2 cellular contexts compared by ENCODE assay signal in the genomic region with DNA sequence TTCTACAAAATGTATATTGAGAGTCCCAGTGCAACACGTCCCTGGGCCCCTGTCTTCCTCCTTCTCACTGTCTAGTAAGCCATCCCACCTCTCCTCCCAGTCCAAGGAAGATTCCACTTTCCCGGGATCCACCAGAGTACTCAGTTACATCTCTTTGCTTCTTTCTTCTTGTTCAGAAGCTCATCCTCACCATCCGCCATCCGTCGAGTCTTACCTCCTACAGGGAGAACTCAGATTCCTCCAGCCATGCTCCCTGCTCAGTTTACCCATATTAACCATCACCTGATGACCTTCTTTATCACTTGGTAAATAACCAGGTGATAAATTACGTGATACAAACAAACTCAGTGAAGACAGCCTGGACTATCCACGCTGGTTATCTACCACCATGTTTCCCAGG.
A peak's percentile ranks its signal among the peaks of the same experiment; 100 is the strongest.
TF ChIP-seq lines count a peak whose summit lies in the region.

No MANE protein-coding gene starts in this region.

TF ChIP-seq in HEK293, 187 proteins besides CTCF, POLR2A, EP300 and RAD21:
- TF ChIP-seq ZFHX2 (tag by site-specific recombination; conservative IDR thresholded peaks at IDR 0.05) (no peak), ZBTB17 (tag by site-specific recombination; IDR thresholded peaks at IDR 0.05) (0 out of 2 replicates have a peak, but pooled peaks have one; percentile 15)
- TF ChIP-seq, protein P1, sequence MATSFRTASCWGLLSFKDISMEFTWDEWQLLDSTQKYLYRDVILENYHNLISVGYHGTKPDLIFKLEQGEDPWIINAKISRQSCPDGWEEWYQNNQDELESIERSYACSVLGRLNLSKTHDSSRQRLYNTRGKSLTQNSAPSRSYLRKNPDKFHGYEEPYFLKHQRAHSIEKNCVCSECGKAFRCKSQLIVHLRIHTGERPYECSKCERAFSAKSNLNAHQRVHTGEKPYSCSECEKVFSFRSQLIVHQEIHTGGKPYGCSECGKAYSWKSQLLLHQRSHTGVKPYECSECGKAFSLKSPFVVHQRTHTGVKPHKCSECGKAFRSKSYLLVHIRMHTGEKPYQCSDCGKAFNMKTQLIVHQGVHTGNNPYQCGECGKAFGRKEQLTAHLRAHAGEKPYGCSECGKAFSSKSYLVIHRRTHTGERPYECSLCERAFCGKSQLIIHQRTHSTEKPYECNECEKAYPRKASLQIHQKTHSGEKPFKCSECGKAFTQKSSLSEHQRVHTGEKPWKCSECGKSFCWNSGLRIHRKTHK (tag by site-specific recombination; IDR thresholded peaks at IDR 0.05) = no peak
- TF ChIP-seq, protein P2, sequence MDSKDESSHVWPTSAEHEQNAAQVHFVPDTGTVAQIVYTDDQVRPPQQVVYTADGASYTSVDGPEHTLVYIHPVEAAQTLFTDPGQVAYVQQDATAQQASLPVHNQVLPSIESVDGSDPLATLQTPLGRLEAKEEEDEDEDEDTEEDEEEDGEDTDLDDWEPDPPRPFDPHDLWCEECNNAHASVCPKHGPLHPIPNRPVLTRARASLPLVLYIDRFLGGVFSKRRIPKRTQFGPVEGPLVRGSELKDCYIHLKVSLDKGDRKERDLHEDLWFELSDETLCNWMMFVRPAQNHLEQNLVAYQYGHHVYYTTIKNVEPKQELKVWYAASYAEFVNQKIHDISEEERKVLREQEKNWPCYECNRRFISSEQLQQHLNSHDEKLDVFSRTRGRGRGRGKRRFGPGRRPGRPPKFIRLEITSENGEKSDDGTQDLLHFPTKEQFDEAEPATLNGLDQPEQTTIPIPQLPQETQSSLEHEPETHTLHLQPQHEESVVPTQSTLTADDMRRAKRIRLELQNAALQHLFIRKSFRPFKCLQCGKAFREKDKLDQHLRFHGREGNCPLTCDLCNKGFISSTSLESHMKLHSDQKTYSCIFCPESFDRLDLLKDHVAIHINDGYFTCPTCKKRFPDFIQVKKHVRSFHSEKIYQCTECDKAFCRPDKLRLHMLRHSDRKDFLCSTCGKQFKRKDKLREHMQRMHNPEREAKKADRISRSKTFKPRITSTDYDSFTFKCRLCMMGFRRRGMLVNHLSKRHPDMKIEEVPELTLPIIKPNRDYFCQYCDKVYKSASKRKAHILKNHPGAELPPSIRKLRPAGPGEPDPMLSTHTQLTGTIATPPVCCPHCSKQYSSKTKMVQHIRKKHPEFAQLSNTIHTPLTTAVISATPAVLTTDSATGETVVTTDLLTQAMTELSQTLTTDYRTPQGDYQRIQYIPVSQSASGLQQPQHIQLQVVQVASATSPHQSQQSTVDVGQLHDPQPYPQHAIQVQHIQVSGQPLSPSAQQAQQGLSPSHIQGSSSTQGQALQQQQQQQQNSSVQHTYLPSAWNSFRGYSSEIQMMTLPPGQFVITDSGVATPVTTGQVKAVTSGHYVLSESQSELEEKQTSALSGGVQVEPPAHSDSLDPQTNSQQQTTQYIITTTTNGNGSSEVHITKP (tag by site-specific recombination; IDR thresholded peaks at IDR 0.05) = peak; percentile 84; the same call in 1 of the 2 replicates

TF ChIP-seq in GM12878, 131 proteins besides CTCF, POLR2A, EP300 and RAD21:
- TF ChIP-seq BACH1 (IDR thresholded peaks at IDR 0.05; ENCODE audit: borderline replicate concordance) = no peak
- TF ChIP-seq RELB (IDR thresholded peaks at IDR 0.05; ENCODE audit: low read depth) = no peak
- no peak for TF ChIP-seq ETV6 (conservative IDR thresholded peaks at IDR 0.05 in 1 of 2, IDR thresholded peaks at IDR 0.05 in 1 of 2; ENCODE audit: borderline replicate concordance in 1 of 2, low read depth in 1 of 2)
- no peak for TF ChIP-seq ATF2 (IDR thresholded peaks at IDR 0.05; ENCODE audit: low read length)
- TF ChIP-seq, protein P3, sequence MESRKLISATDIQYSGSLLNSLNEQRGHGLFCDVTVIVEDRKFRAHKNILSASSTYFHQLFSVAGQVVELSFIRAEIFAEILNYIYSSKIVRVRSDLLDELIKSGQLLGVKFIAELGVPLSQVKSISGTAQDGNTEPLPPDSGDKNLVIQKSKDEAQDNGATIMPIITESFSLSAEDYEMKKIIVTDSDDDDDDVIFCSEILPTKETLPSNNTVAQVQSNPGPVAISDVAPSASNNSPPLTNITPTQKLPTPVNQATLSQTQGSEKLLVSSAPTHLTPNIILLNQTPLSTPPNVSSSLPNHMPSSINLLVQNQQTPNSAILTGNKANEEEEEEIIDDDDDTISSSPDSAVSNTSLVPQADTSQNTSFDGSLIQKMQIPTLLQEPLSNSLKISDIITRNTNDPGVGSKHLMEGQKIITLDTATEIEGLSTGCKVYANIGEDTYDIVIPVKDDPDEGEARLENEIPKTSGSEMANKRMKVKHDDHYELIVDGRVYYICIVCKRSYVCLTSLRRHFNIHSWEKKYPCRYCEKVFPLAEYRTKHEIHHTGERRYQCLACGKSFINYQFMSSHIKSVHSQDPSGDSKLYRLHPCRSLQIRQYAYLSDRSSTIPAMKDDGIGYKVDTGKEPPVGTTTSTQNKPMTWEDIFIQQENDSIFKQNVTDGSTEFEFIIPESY (IDR thresholded peaks at IDR 0.05) = no peak
- TF ChIP-seq ZNF384 (IDR thresholded peaks at IDR 0.05; ENCODE audit: borderline replicate concordance, low read depth, low read length) = no peak
- no peak for TF ChIP-seq KAT2A (conservative IDR thresholded peaks at IDR 0.05; ENCODE audit: control insufficient read depth, low read depth, low read length)
- TF ChIP-seq ASH2L (IDR thresholded peaks at IDR 0.05; ENCODE audit: borderline replicate concordance, low read depth) = no peak
- TF ChIP-seq SRF (IDR thresholded peaks at IDR 0.05; ENCODE audit: low read depth in 2 of 2, low read length in 2 of 2) = no peak
- no peak for TF ChIP-seq SMC3 (IDR thresholded peaks at IDR 0.05; ENCODE audit: borderline replicate concordance, low read length)
- TF ChIP-seq ZNF622 (IDR thresholded peaks at IDR 0.05) = no peak
